Comparison of ENCODE assay signal across 1 cellular context in the genomic region with DNA sequence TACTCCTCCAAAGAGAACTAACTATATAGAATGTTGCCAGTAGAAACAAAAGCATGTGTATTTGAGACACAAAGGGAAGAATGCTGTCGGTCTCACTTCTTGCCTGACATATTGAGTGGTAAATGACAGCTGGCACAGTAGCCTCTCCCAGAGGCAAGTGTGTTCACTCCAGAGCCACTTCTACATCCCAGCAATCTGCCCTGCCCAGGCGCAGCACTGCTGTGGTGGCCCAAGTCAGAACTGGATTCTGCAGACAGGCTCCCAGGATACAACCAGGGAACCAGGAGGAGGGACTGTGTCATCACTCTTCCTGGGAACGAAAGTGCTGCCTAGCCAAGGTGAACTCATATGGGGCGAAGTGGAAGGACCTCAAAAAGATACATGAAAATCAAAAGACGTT.
TF ChIP-seq lines count a peak whose summit lies in the region.

No MANE protein-coding gene starts in this region.

TF ChIP-seq in GM23338, 12 proteins besides CTCF, POLR2A, EP300 and RAD21:
- TF ChIP-seq STAT1 (IDR thresholded peaks at IDR 0.05; ENCODE audit: unreplicated experiment) (no peak), POLR2AphosphoS5 (IDR thresholded peaks at IDR 0.05; ENCODE audit: low read depth) (no peak), NANOG (IDR thresholded peaks at IDR 0.05; ENCODE audit: borderline replicate concordance) (no peak), JUNB (IDR thresholded peaks at IDR 0.05; ENCODE audit: unreplicated experiment) (no peak), EZH2phosphoT487 (IDR thresholded peaks at IDR 0.05; ENCODE audit: unreplicated experiment) (no peak), CREB1 (CRISPR knock-in tag; IDR thresholded peaks at IDR 0.05; ENCODE audit: low read depth) (no peak), ZNF331 (CRISPR knock-in tag; IDR thresholded peaks at IDR 0.05; ENCODE audit: low read depth) (no peak), ZNF114 (CRISPR knock-in tag; IDR thresholded peaks at IDR 0.05) (no peak)
- TF ChIP-seq, protein P1, sequence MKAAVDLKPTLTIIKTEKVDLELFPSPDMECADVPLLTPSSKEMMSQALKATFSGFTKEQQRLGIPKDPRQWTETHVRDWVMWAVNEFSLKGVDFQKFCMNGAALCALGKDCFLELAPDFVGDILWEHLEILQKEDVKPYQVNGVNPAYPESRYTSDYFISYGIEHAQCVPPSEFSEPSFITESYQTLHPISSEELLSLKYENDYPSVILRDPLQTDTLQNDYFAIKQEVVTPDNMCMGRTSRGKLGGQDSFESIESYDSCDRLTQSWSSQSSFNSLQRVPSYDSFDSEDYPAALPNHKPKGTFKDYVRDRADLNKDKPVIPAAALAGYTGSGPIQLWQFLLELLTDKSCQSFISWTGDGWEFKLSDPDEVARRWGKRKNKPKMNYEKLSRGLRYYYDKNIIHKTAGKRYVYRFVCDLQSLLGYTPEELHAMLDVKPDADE (IDR thresholded peaks at IDR 0.05): no peak
- TF ChIP-seq, protein P2, sequence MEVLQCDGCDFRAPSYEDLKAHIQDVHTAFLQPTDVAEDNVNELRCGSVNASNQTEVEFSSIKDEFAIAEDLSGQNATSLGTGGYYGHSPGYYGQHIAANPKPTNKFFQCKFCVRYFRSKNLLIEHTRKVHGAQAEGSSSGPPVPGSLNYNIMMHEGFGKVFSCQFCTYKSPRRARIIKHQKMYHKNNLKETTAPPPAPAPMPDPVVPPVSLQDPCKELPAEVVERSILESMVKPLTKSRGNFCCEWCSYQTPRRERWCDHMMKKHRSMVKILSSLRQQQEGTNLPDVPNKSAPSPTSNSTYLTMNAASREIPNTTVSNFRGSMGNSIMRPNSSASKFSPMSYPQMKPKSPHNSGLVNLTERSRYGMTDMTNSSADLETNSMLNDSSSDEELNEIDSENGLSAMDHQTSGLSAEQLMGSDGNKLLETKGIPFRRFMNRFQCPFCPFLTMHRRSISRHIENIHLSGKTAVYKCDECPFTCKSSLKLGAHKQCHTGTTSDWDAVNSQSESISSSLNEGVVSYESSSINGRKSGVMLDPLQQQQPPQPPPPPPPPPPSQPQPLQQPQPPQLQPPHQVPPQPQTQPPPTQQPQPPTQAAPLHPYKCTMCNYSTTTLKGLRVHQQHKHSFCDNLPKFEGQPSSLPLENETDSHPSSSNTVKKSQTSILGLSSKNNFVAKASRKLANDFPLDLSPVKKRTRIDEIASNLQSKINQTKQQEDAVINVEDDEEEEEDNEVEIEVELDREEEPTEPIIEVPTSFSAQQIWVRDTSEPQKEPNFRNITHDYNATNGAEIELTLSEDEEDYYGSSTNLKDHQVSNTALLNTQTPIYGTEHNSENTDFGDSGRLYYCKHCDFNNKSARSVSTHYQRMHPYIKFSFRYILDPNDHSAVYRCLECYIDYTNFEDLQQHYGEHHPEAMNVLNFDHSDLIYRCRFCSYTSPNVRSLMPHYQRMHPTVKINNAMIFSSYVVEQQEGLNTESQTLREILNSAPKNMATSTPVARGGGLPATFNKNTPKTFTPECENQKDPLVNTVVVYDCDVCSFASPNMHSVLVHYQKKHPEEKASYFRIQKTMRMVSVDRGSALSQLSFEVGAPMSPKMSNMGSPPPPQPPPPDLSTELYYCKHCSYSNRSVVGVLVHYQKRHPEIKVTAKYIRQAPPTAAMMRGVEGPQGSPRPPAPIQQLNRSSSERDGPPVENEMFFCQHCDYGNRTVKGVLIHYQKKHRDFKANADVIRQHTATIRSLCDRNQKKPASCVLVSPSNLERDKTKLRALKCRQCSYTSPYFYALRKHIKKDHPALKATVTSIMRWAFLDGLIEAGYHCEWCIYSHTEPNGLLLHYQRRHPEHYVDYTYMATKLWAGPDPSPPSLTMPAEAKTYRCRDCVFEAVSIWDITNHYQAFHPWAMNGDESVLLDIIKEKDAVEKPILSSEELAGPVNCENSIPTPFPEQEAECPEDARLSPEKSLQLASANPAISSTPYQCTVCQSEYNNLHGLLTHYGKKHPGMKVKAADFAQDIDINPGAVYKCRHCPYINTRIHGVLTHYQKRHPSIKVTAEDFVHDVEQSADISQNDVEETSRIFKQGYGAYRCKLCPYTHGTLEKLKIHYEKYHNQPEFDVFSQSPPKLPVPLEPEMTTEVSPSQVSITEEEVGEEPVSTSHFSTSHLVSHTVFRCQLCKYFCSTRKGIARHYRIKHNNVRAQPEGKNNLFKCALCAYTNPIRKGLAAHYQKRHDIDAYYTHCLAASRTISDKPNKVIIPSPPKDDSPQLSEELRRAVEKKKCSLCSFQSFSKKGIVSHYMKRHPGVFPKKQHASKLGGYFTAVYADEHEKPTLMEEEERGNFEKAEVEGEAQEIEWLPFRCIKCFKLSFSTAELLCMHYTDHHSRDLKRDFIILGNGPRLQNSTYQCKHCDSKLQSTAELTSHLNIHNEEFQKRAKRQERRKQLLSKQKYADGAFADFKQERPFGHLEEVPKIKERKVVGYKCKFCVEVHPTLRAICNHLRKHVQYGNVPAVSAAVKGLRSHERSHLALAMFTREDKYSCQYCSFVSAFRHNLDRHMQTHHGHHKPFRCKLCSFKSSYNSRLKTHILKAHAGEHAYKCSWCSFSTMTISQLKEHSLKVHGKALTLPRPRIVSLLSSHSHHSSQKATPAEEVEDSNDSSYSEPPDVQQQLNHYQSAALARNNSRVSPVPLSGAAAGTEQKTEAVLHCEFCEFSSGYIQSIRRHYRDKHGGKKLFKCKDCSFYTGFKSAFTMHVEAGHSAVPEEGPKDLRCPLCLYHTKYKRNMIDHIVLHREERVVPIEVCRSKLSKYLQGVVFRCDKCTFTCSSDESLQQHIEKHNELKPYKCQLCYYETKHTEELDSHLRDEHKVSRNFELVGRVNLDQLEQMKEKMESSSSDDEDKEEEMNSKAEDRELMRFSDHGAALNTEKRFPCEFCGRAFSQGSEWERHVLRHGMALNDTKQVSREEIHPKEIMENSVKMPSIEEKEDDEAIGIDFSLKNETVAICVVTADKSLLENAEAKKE (CRISPR knock-in tag; IDR thresholded peaks at IDR 0.05): no peak
- TF ChIP-seq, protein P3, sequence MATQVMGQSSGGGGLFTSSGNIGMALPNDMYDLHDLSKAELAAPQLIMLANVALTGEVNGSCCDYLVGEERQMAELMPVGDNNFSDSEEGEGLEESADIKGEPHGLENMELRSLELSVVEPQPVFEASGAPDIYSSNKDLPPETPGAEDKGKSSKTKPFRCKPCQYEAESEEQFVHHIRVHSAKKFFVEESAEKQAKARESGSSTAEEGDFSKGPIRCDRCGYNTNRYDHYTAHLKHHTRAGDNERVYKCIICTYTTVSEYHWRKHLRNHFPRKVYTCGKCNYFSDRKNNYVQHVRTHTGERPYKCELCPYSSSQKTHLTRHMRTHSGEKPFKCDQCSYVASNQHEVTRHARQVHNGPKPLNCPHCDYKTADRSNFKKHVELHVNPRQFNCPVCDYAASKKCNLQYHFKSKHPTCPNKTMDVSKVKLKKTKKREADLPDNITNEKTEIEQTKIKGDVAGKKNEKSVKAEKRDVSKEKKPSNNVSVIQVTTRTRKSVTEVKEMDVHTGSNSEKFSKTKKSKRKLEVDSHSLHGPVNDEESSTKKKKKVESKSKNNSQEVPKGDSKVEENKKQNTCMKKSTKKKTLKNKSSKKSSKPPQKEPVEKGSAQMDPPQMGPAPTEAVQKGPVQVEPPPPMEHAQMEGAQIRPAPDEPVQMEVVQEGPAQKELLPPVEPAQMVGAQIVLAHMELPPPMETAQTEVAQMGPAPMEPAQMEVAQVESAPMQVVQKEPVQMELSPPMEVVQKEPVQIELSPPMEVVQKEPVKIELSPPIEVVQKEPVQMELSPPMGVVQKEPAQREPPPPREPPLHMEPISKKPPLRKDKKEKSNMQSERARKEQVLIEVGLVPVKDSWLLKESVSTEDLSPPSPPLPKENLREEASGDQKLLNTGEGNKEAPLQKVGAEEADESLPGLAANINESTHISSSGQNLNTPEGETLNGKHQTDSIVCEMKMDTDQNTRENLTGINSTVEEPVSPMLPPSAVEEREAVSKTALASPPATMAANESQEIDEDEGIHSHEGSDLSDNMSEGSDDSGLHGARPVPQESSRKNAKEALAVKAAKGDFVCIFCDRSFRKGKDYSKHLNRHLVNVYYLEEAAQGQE (IDR thresholded peaks at IDR 0.05; ENCODE audit: unreplicated experiment): no peak
TF ChIP-seq in GM23338: peak in this region for 0.
